Comparison of ENCODE assay signal across 8 cellular contexts in genomic region chr5:154287136-154287535, GRCh38.
A peak's percentile ranks its signal among the peaks of the same experiment; 100 is the strongest.
DNase-seq lines count a peak whose midpoint lies in the region; ATAC-seq, FAIRE-seq and TF ChIP-seq lines count a peak whose summit lies in the region.

No MANE protein-coding gene starts in this region.

- ATAC-seq in left cardiac atrium: peak; percentile 59 to 85
- ATAC-seq in psoas muscle: peak in 1 of 4 donors; percentile 54
- no peak for ATAC-seq in HG03457 (IDR thresholded peaks at IDR 0.05; ENCODE audit: unreplicated experiment)

- peaks cover 16% of the 10 kb centered on the region for H3K4me1 ChIP-seq in psoas muscle

- no peaks in the 10 kb centered on the region for H3K9me3 ChIP-seq in psoas muscle

- H3K36me3 ChIP-seq in psoas muscle (ENCODE audit: insufficient read depth in 1 of 2, low read depth in 1 of 2): no peaks in the 10 kb centered on the region

- 75 to 84% (median 81%) methylated on average over 5 of the region's 5 CpGs for WGBS in psoas muscle, 3 donors

- H3K27ac ChIP-seq in psoas muscle: peak overlapping the region; percentile 18

- peak; percentile 77 for DNase-seq in GM03348 (ENCODE audit: low spot score)
- DNase-seq in amniotic epithelial cell (ENCODE audit: low read depth): peak; percentile 70
- peak; percentile 33 for DNase-seq in left cardiac atrium
- DNase-seq in psoas muscle: no peak
- DNase-seq in GM19239 (ENCODE audit: insufficient read length, low spot score): no peak
- no peak for DNase-seq in occipital lobe (lab: John Stamatoyannopoulos, UW)
- DNase-seq in NCI-H2081 treated with DMSO at 0.1 percent for 48 hours (lab: John Stamatoyannopoulos, UW): no peak

- no peaks in the 10 kb centered on the region for H3K27me3 ChIP-seq in psoas muscle (ENCODE audit: insufficient read depth in 3 of 3, low read length in 2 of 3)

- FAIRE-seq in GM19239 (lab: Jason Lieb, UNC): no peak

- no peak overlapping the region for H3K4me3 ChIP-seq in psoas muscle

- TF ChIP-seq CTCF in psoas muscle (IDR thresholded peaks at IDR 0.05): no peak

- intact Hi-C loops in left cardiac atrium (cut with DNase I): no loop called here
- intact Hi-C loops in psoas muscle (cut with DNase I): no loop called here

Comparison
In these comparisons a context has a peak if more than half of its experiments do, and no peak if none do; other contexts are left out.
1. DNase-seq: peak in GM03348 (single experiment), amniotic epithelial cell (single experiment) and left cardiac atrium (single experiment); none in psoas muscle (0 of 2), GM19239 (single experiment), occipital lobe (single experiment) and NCI-H2081 treated with DMSO at 0.1 percent for 48 hours (single experiment).